In genomic region chr7:4784799-4785198, GRCh38 we compare ENCODE assay signal across 27 cellular contexts.
"Had no signal": no experiment of that assay in that cellular context is flagged by ENCODE, and none has a peak within 500 bp of the region (broad histone marks: within the 10 kb centered on the region; RNA-seq: fewer than 3 reads in every experiment).

No MANE protein-coding gene starts in this region.

- H3K9me3 ChIP-seq: MG63 had no signal

- H3K27me3 ChIP-seq: MG63 had no signal

- H3K27ac ChIP-seq: WERI-Rb-1 had no signal

- ATAC-seq: activated CD8-positive, alpha-beta memory T cell treated with anti-CD3 and anti-CD28 coated beads, Interleukin-2, amount 10 ng/mL, durations not matched to agents 7 days and 5 days; activated naive CD8-positive, alpha-beta T cell treated with anti-CD3 and anti-CD28 coated beads, Interleukin-2, amount 50 U/mL, for 24 hours had no signal

- FAIRE-seq: bronchial epithelial cell had no signal

- H3K4me3 ChIP-seq: MG63 had no signal

- DNase-seq: activated CD4-positive, alpha-beta memory T cell treated with anti-CD3 and anti-CD28 coated beads, Interleukin-2, amount 10 ng/mL, durations not matched to agents 7 days and 5 days; activated CD4-positive, alpha-beta T cell treated with anti-CD3 and anti-CD28 coated beads for 1 hour; activated CD4-positive, alpha-beta T cell treated with anti-CD3 and anti-CD28 coated beads for 48 hours; activated CD4-positive, CD25-positive, alpha-beta regulatory T cell; activated CD8-positive, alpha-beta memory T cell treated with anti-CD3 and anti-CD28 coated beads for 24 hours; activated CD8-positive, alpha-beta memory T cell treated with anti-CD3 and anti-CD28 coated beads, Interleukin-2, amount 10 ng/mL, durations not matched to agents 7 days and 5 days; activated CD8-positive, alpha-beta memory T cell treated with anti-CD3 and anti-CD28 coated beads, Interleukin-2, amount 50 U/mL, for 48 hours; activated effector memory CD4-positive, alpha-beta T cell treated with Interleukin-2 at 50 U/mL for 16 hours; activated naive CD4-positive, alpha-beta T cell treated with anti-CD3 and anti-CD28 coated beads, Interleukin-2, amount 10 ng/mL, durations not matched to agents 7 days and 5 days; activated naive CD8-positive, alpha-beta T cell treated with anti-CD3 and anti-CD28 coated beads, Interleukin-2, amount 50 U/mL, for 24 hours; activated T-cell treated with anti-CD3 and anti-CD28 coated beads, Interleukin-2, amount 50 U/mL, for 48 hours; Kasumi-1; KG1; MG63; NCI-H1048; NCI-H1105 treated with DMSO at 0.1 percent for 48 hours; NCI-H1436; NCI-H1694; NCI-H1930; NCI-H2081 treated with DMSO at 0.1 percent for 48 hours; NCI-H345; NCI-H524 treated with DMSO at 0.1 percent for 48 hours; RPMI8226; SW 1271; T1000; WERI-Rb-1 had no signal
